10 cellular contexts compared by ENCODE assay signal in genomic region chr9:4548796-4549725, GRCh38. TPM values are rescaled to one million over a fixed set of nuclear protein-coding genes. Genes with fewer than 3 reads are reported as not detected.
DNase-seq lines count a peak whose midpoint lies in the region; ATAC-seq, FAIRE-seq and TF ChIP-seq lines count a peak whose summit lies in the region.
"Had no signal": no experiment of that assay in that cellular context is flagged by ENCODE, and none has a peak within 500 bp of the region (broad histone marks: within the 10 kb centered on the region; RNA-seq: fewer than 3 reads in every experiment).

No MANE protein-coding gene starts in this region.

- no peak overlapping the region for H4K8ac ChIP-seq in IMR-90 (ENCODE audit: low read depth in 2 of 2, low read length in 2 of 2)

- no TSS peak for BruUV-seq in IMR-90 (replicated peaks; lab: Mats Ljungman, UMichigan)
- no TSS peak for BruUV-seq in endothelial cell of umbilical vein (replicated peaks; lab: Mats Ljungman, UMichigan)

- H4K20me1 ChIP-seq in IMR-90 (ENCODE audit: insufficient read depth, low read length), result no peaks in the 10 kb centered on the region
- H4K20me1 ChIP-seq in endothelial cell of umbilical vein (replicated peaks; ENCODE audit: control insufficient read depth, extremely low read depth, insufficient read depth, low read length), result no peaks in the 10 kb centered on the region
- no peaks in the 10 kb centered on the region for H4K20me1 ChIP-seq in osteoblast (ENCODE audit: insufficient read depth, low read length)

- H3K79me1 ChIP-seq in IMR-90 (ENCODE audit: low read depth in 1 of 2, low read length in 2 of 2), result no peaks in the 10 kb centered on the region

- TF ChIP-seq RAD21 in IMR-90 (IDR thresholded peaks at IDR 0.05; ENCODE audit: low read length), result no peak

- H2AK9ac ChIP-seq in IMR-90 (replicated peaks; ENCODE audit: low read depth, low read length, poor library complexity), result no peak overlapping the region

- H3K4me3 ChIP-seq in IMR-90 (ENCODE audit: insufficient read depth, low read depth, low read length), result no peak overlapping the region
- H3K4me3 ChIP-seq in endothelial cell of umbilical vein (replicated peaks in 1 of 3; ENCODE audit: insufficient read depth in 1 of 3, low read depth in 1 of 3, low read length in 3 of 3), result no peak overlapping the region
- no peak overlapping the region for H3K4me3 ChIP-seq in osteoblast (ENCODE audit: insufficient read depth, low read length)
- no peak overlapping the region for H3K4me3 ChIP-seq in tibial nerve

- no peak for TF ChIP-seq POLR2A in IMR-90 (IDR thresholded peaks at IDR 0.05; ENCODE audit: low read depth, low read length)
- no peak for TF ChIP-seq POLR2A in endothelial cell of umbilical vein (IDR thresholded peaks at IDR 0.05; ENCODE audit: low read depth, low read length)
- TF ChIP-seq POLR2A in tibial nerve (IDR thresholded peaks at IDR 0.05), result no peak

- no peak overlapping the region for H3K18ac ChIP-seq in IMR-90 (ENCODE audit: low read depth, low read length)

- peak overlapping the region; percentile 7 for H2AFZ ChIP-seq in IMR-90 (replicated peaks; ENCODE audit: low read length, poor library complexity)
- H2AFZ ChIP-seq in endothelial cell of umbilical vein (ENCODE audit: low read depth, low read length), result no peak overlapping the region
- H2AFZ ChIP-seq in osteoblast (ENCODE audit: low read length), result no peak overlapping the region

- CTCF ChIA-PET in IMR-90 (lab: Yijun Ruan, JAX), result interaction anchor here (0.7 kb wide), 1 partner anchor 11 kb away, joined by 3 read pairs; no protein-coding TSS in a partner anchor
- CTCF ChIA-PET in endothelial cell of umbilical vein (lab: Charles Lee), result interaction anchor here (0.8 to 3.8 kb wide), 16 partner anchors 8 to 168 kb away, joined by 3 to 20 read pairs (median 4); partner anchors contain the start of gene SLC1A1

- no peak overlapping the region for H4K91ac ChIP-seq in IMR-90 (ENCODE audit: insufficient read depth, low read depth, low read length)

- no peak overlapping the region for H4K5ac ChIP-seq in IMR-90 (ENCODE audit: low read depth, low read length)

- no peak overlapping the region for H2BK20ac ChIP-seq in IMR-90 (ENCODE audit: low read depth, low read length)

- no peak overlapping the region for H3K9ac ChIP-seq in IMR-90 (ENCODE audit: low read depth, low read length)
- no peak overlapping the region for H3K9ac ChIP-seq in endothelial cell of umbilical vein (replicated peaks; ENCODE audit: extremely low read depth, insufficient read depth, low read length)

- DNase-seq in ELF-1 (ENCODE audit: low read depth, low spot score) (peak; percentile 67), IMR-90 (no peak), endothelial cell of umbilical vein (ENCODE audit: low read depth, low spot score) (peak; percentile 85), osteoblast (ENCODE audit: insufficient read length, low spot score, missing footprints) (no peak), posterior vena cava (ENCODE audit: low spot score) (no peak), tibial nerve (ENCODE audit: low spot score in 2 of 2) (no peak), COR-L47 (lab: John Stamatoyannopoulos, UW) (no peak)
- DNase-seq: activated effector memory CD4-positive, alpha-beta T cell treated with anti-CD3 and anti-CD28 coated beads, Interleukin-2, amount 50 U/mL, for 16 hours; NCI-H1694 had no signal

- dilution Hi-C loops in IMR-90 (cut with HindIII; ENCODE audit: low sequenced_read_pairs, unreplicated experiment), result no loop called here
- dilution Hi-C loops in endothelial cell of umbilical vein (cut with MboI; ENCODE audit: extremely low pct_ligation_motif_present, low sequenced_read_pairs), result no loop called here

- H2BK5ac ChIP-seq in IMR-90 (ENCODE audit: low read depth, low read length, poor library complexity, severe bottlenecking), result no peak overlapping the region

- POLR2A ChIA-PET in IMR-90 (lab: Charles Lee; ENCODE audit: unreplicated experiment) (no interaction called here), endothelial cell of umbilical vein (lab: Charles Lee) (no interaction called here)

- H3K9me1 ChIP-seq in IMR-90 (ENCODE audit: insufficient read depth, low read length) (no peaks in the 10 kb centered on the region), endothelial cell of umbilical vein (replicated peaks; ENCODE audit: control insufficient read depth, extremely low read depth, insufficient read depth, low read length) (no peaks in the 10 kb centered on the region)

- H3K4ac ChIP-seq in IMR-90 (ENCODE audit: low read depth, low read length), result no peak overlapping the region

- H3K4me2 ChIP-seq in IMR-90 (ENCODE audit: low read depth, low read length) (no peak overlapping the region), endothelial cell of umbilical vein (ENCODE audit: insufficient read depth, low read length) (no peak overlapping the region), osteoblast (ENCODE audit: insufficient read depth, low read length) (no peak overlapping the region)

- no peak for FAIRE-seq in endothelial cell of umbilical vein (lab: Jason Lieb, UNC)

- ATAC-seq in IMR-90 (ENCODE audit: low read depth) (no peak), HG03108 (IDR thresholded peaks at IDR 0.05; ENCODE audit: unreplicated experiment) (no peak)

- TF ChIP-seq CTCF in IMR-90 (conservative IDR thresholded peaks at IDR 0.05; ENCODE audit: low read depth, low read length), result no peak
- peak; percentile 44 to 53 for TF ChIP-seq CTCF in endothelial cell of umbilical vein (IDR thresholded peaks at IDR 0.05; ENCODE audit: extremely low read depth in 1 of 2, insufficient read depth in 1 of 2, low read depth in 1 of 2, low read length in 2 of 2)
- peak; percentile 55 for TF ChIP-seq CTCF in osteoblast (IDR thresholded peaks at IDR 0.05; ENCODE audit: extremely low read depth, low read depth, low read length)
- TF ChIP-seq CTCF in tibial nerve (IDR thresholded peaks at IDR 0.05), result no peak

- H3K56ac ChIP-seq in IMR-90 (ENCODE audit: extremely low read depth, insufficient read depth, low read length), result no peak overlapping the region

- H3K14ac ChIP-seq in IMR-90 (replicated peaks; ENCODE audit: low read depth, low read length), result no peak overlapping the region

- H3K4me1 ChIP-seq in IMR-90 (ENCODE audit: control insufficient read depth, insufficient read depth, low read length) (peaks cover 2% of the 10 kb centered on the region), endothelial cell of umbilical vein (ENCODE audit: control insufficient read depth, extremely low read depth, insufficient read depth, low read length) (peaks cover 40% of the 10 kb centered on the region), osteoblast (ENCODE audit: insufficient read depth, low read length) (peaks cover 18% of the 10 kb centered on the region), tibial nerve (peaks cover 0 to 8% (median 0%) of the 10 kb centered on the region in 4 donors)

- H3K9me3 ChIP-seq in IMR-90 (ENCODE audit: control insufficient read depth, insufficient read depth, low read length) (no peaks in the 10 kb centered on the region), endothelial cell of umbilical vein (replicated peaks; ENCODE audit: control insufficient read depth, insufficient read depth, low read length) (no peaks in the 10 kb centered on the region), osteoblast (ENCODE audit: low read depth, low read length) (no peaks in the 10 kb centered on the region), tibial nerve (no peaks in the 10 kb centered on the region)

- H3K23ac ChIP-seq in IMR-90 (ENCODE audit: low read depth, low read length), result no peak overlapping the region

- no peak overlapping the region for H2BK120ac ChIP-seq in IMR-90 (ENCODE audit: low read depth, low read length)

- H2AK5ac ChIP-seq in IMR-90 (ENCODE audit: low read depth, low read length), result no peak overlapping the region

- H3K36me3 ChIP-seq in IMR-90 (ENCODE audit: control insufficient read depth, insufficient read depth, low read length), result no peaks in the 10 kb centered on the region
- no peaks in the 10 kb centered on the region for H3K36me3 ChIP-seq in endothelial cell of umbilical vein (ENCODE audit: control insufficient read depth in 2 of 2, extremely low read depth in 1 of 2, insufficient read depth in 2 of 2, low read length in 2 of 2)
- H3K36me3 ChIP-seq in osteoblast (ENCODE audit: insufficient read depth, low read length), result no peaks in the 10 kb centered on the region
- H3K36me3 ChIP-seq in tibial nerve, result no peaks in the 10 kb centered on the region

- H3K27ac ChIP-seq in IMR-90 (ENCODE audit: insufficient read depth, low read length), result no peak overlapping the region
- H3K27ac ChIP-seq in endothelial cell of umbilical vein (ENCODE audit: insufficient read depth, low read depth, low read length), result no peak overlapping the region
- no peak overlapping the region for H3K27ac ChIP-seq in osteoblast (ENCODE audit: low read depth, low read length)
- peak overlapping the region in 1 of 4 donors; percentile 4 for H3K27ac ChIP-seq in tibial nerve

- TF ChIP-seq EP300 in tibial nerve (IDR thresholded peaks at IDR 0.05), result no peak

- H3K27me3 ChIP-seq in IMR-90 (ENCODE audit: control insufficient read depth, insufficient read depth, low read length), result 0 out of 2 replicates have a peak, but pooled peaks cover 2% of the 10 kb centered on the region
- H3K27me3 ChIP-seq in endothelial cell of umbilical vein (ENCODE audit: control insufficient read depth in 2 of 2, insufficient read depth in 2 of 2, low read length in 2 of 2), result no peaks in the 10 kb centered on the region
- no peaks in the 10 kb centered on the region for H3K27me3 ChIP-seq in osteoblast (ENCODE audit: insufficient read depth, low read length)
- no peaks in the 10 kb centered on the region for H3K27me3 ChIP-seq in tibial nerve

- intact Hi-C loops in IMR-90 (cut with micrococcal nuclease) (no loop called here), endothelial cell of umbilical vein (cut with micrococcal nuclease) (loop anchor here (1.0 kb wide), 1 partner anchor 167 kb away; no protein-coding TSS in a partner anchor), posterior vena cava (cut with DNase I) (no loop called here)

- in situ Hi-C loops in IMR-90 (cut with MboI; ENCODE audit: low sequenced_read_pairs), result no loop called here

- no peaks in the 10 kb centered on the region for H3K79me2 ChIP-seq in endothelial cell of umbilical vein (ENCODE audit: control insufficient read depth, insufficient read depth, low read length)
- H3K79me2 ChIP-seq in osteoblast (ENCODE audit: insufficient read depth, low read length), result no peaks in the 10 kb centered on the region

- H2BK15ac ChIP-seq in IMR-90 (ENCODE audit: low read depth, low read length), result no peak overlapping the region

- WGBS in IMR-90 (ENCODE audit: extremely low coverage in 2 of 2, insufficient read length in 1 of 2), 2 experiments, result 59% methylated on average over 4 of the region's 11 CpGs; no CpG with 5 or more reads in 1 of the 2 experiments
- WGBS in tibial nerve, 2 donors, result 72 to 73% methylated on average over 11 of the region's 11 CpGs

RNA-seq across cellular contexts. Expression of gene SLC1A1, which starts 58.8 kb away (rescaled TPM):
- total RNA-seq in IMR-90 (2012; rRNA removed) (3.9 and 4.1 TPM in 2 replicates), endothelial cell of umbilical vein (6.5 and 8.3 TPM in 2 replicates), osteoblast (20.0 and 25.7 TPM in 2 replicates), posterior vena cava (1 to 10 TPM; 2.5 to 4.2 TPM), tibial nerve (10 to 100 TPM in 1 of 4 donors, 1 to 10 TPM in 3; 4.0 to 16.8 (median 6.7) TPM)
- polyA plus RNA-seq in IMR-90 (2012; rRNA removed) (1.7 and 2.2 TPM in 2 replicates), endothelial cell of umbilical vein (5.2 and 5.8 TPM in 2 replicates)
- 1.2 and 1.7 TPM in 2 replicates for polyA plus RNA-seq in IMR-90 (2012; cell fraction: cytosol; rRNA removed)
- polyA plus RNA-seq in IMR-90 (2012; cell fraction: nucleus; rRNA removed; ENCODE audit: low replicate concordance), result 0.72 and 2.0 TPM in 2 replicates
- polyA plus RNA-seq in endothelial cell of umbilical vein (2011; cell fraction: cytosol; rRNA removed), result 5.4 and 5.5 TPM in 2 replicates
- 5.0 and 6.0 TPM in 2 replicates for polyA plus RNA-seq in endothelial cell of umbilical vein (2011; cell fraction: nucleus; rRNA removed)
- 20.1 and 26.7 TPM in 2 replicates for polyA plus RNA-seq in endothelial cell of umbilical vein (2012)
- 8.7 and 11.5 TPM in 2 replicates for polyA minus RNA-seq in endothelial cell of umbilical vein
- polyA minus RNA-seq in endothelial cell of umbilical vein (2011; cell fraction: cytosol; rRNA and poly(A)+ RNA removed), result 4.3 TPM
- 3.8 and 4.6 TPM in 2 replicates for polyA minus RNA-seq in endothelial cell of umbilical vein (2011; cell fraction: nucleus; rRNA and poly(A)+ RNA removed)

Comparison
In these comparisons a context has a peak if more than half of its experiments do, and no peak if none do; other contexts are left out.
1. DNase-seq: peak in ELF-1 (single experiment) and endothelial cell of umbilical vein (single experiment); none in IMR-90 (single experiment), osteoblast (single experiment), posterior vena cava (single experiment), tibial nerve (0 of 2) and COR-L47 (single experiment).
2. CTCF ChIP-seq: peak in endothelial cell of umbilical vein (2 of 2) and osteoblast (single experiment); none in IMR-90 (single experiment) and tibial nerve (0 of 5).